In genomic region chr18:6729247-6730091, GRCh38 we compare ENCODE assay signal across 7 cellular contexts. TPM values are rescaled to one million over a fixed set of nuclear protein-coding genes. Genes with fewer than 3 reads are reported as not detected.
A peak's percentile ranks its signal among the peaks of the same experiment; 100 is the strongest.
DNase-seq lines count a peak whose midpoint lies in the region; TF ChIP-seq lines count a peak whose summit lies in the region.

Gene ARHGAP28 (plus strand): TSS chr18:6729716. CDS start chr18:6729822, 106 bp downstream.

- H3K27ac Mint-ChIP-seq in activated T-helper 2 cell treated with anti-CD3 and anti-CD28 coated beads, Interferon-gamma antibody, Interleukin-2, Interleukin-4, amounts not matched to agents 10 μg/mL and 5 μg/mL and 100 μg/mL, durations not matched to agents 14 hours and 24 hours and 36 hours = no peak within 1 kb of the TSS

- no peaks in the 10 kb centered on the region for H3K27me3 ChIP-seq in neural cell (ENCODE audit: insufficient read depth, low read depth, low read length)

- peak within 1 kb of the TSS; percentile 53 for H2AFZ ChIP-seq in neural cell (ENCODE audit: low read depth, low read length)

- peak; percentile 65 for DNase-seq in HFF-Myc (ENCODE audit: extremely low read depth, low read depth)
- DNase-seq in NCI-H2107 treated with DMSO at 0.1 percent for 48 hours (lab: John Stamatoyannopoulos, UW; ENCODE audit: unreplicated experiment) = peak; percentile 51
- DNase-seq in activated T-helper 2 cell treated with anti-CD3 and anti-CD28 coated beads, Interferon-gamma antibody, Interleukin-2, Interleukin-4, amounts not matched to agents 10 μg/mL and 5 μg/mL and 100 μg/mL, durations not matched to agents 14 hours and 24 hours and 36 hours (ENCODE audit: low spot score) = no peak
- DNase-seq in glomerular endothelial cell (ENCODE audit: extremely low read depth, low read depth, low spot score) = no peak
- DNase-seq in effector CD4-positive, alpha-beta T cell = no peak

- peaks cover 3% of the 10 kb centered on the region for H3K4me1 Mint-ChIP-seq in activated T-helper 2 cell treated with anti-CD3 and anti-CD28 coated beads, Interferon-gamma antibody, Interleukin-2, Interleukin-4, amounts not matched to agents 10 μg/mL and 5 μg/mL and 100 μg/mL, durations not matched to agents 14 hours and 24 hours and 36 hours (ENCODE audit: low read depth)

- peaks cover 4% of the 10 kb centered on the region for H3F3A ChIP-seq in neural cell (ENCODE audit: insufficient read depth, low read length, poor library complexity, severe bottlenecking)

- no peaks in the 10 kb centered on the region for H3K36me3 ChIP-seq in neural cell (ENCODE audit: insufficient read depth, low read length)

- H3K4me3 ChIP-seq in GM08714 (ENCODE audit: low read length) = peak within 1 kb of the TSS; percentile 47
- H3K4me3 ChIP-seq in HFF-Myc (replicated peaks; ENCODE audit: low read depth, low read length) = peak within 1 kb of the TSS; percentile 55
- peak within 1 kb of the TSS; percentile 71 for H3K4me3 ChIP-seq in neural cell (ENCODE audit: low read length)

- H3K4me2 ChIP-seq in neural cell (ENCODE audit: low read length) = peak within 1 kb of the TSS; percentile 68

- no peaks in the 10 kb centered on the region for H3K9me3 Mint-ChIP-seq in activated T-helper 2 cell treated with anti-CD3 and anti-CD28 coated beads, Interferon-gamma antibody, Interleukin-2, Interleukin-4, amounts not matched to agents 10 μg/mL and 5 μg/mL and 100 μg/mL, durations not matched to agents 14 hours and 24 hours and 36 hours

- TF ChIP-seq CTCF in HFF-Myc (IDR thresholded peaks at IDR 0.05; ENCODE audit: low read depth, low read length, missing control alignments) (peak; percentile 20), neural cell (IDR thresholded peaks at IDR 0.05; ENCODE audit: poor library complexity, severe bottlenecking) (peak; percentile 81)

- no peaks in the 10 kb centered on the region for H3K9me2 ChIP-seq in neural cell (ENCODE audit: insufficient read depth, low read length)

- peak within 1 kb of the TSS; percentile 78 for H3K4me3 Mint-ChIP-seq in activated T-helper 2 cell treated with anti-CD3 and anti-CD28 coated beads, Interferon-gamma antibody, Interleukin-2, Interleukin-4, amounts not matched to agents 10 μg/mL and 5 μg/mL and 100 μg/mL, durations not matched to agents 14 hours and 24 hours and 36 hours (ENCODE audit: low read depth)

- intact Hi-C loops in activated T-helper 2 cell treated with anti-CD3 and anti-CD28 coated beads, Interferon-gamma antibody, Interleukin-2, Interleukin-4, amounts not matched to agents 10 μg/mL and 5 μg/mL and 100 μg/mL, durations not matched to agents 14 hours and 24 hours and 36 hours (cut with micrococcal nuclease) = loop anchor here (10.0 kb wide), 1 partner anchor 185 kb away; no protein-coding TSS in a partner anchor

- H3K79me2 ChIP-seq in neural cell (replicated peaks; ENCODE audit: insufficient read depth, low read length) = peaks cover 4% of the 10 kb centered on the region

- peak within 1 kb of the TSS; percentile 87 for H3K27ac ChIP-seq in neural cell (ENCODE audit: low read length)

- H4K20me1 ChIP-seq in neural cell (ENCODE audit: insufficient read depth) = no peaks in the 10 kb centered on the region

- peaks cover 18% of the 10 kb centered on the region for H3K27me3 Mint-ChIP-seq in activated T-helper 2 cell treated with anti-CD3 and anti-CD28 coated beads, Interferon-gamma antibody, Interleukin-2, Interleukin-4, amounts not matched to agents 10 μg/mL and 5 μg/mL and 100 μg/mL, durations not matched to agents 14 hours and 24 hours and 36 hours (ENCODE audit: low read depth)

- H3K36me3 Mint-ChIP-seq in activated T-helper 2 cell treated with anti-CD3 and anti-CD28 coated beads, Interferon-gamma antibody, Interleukin-2, Interleukin-4, amounts not matched to agents 10 μg/mL and 5 μg/mL and 100 μg/mL, durations not matched to agents 14 hours and 24 hours and 36 hours (ENCODE audit: low read depth) = no peaks in the 10 kb centered on the region

- peak; percentile 65 for TF ChIP-seq EP300 in neural cell (conservative IDR thresholded peaks at IDR 0.05; ENCODE audit: poor library complexity, severe bottlenecking)

- peak within 1 kb of the TSS; percentile 73 for H3K9ac ChIP-seq in neural cell (ENCODE audit: low read length)

- TF ChIP-seq RAD21 in neural cell (conservative IDR thresholded peaks at IDR 0.05) = peak; percentile 51

- no peaks in the 10 kb centered on the region for H3K9me3 ChIP-seq in neural cell (ENCODE audit: low read length)

TF ChIP-seq in neural cell, 6 proteins besides CTCF, POLR2A, EP300 and RAD21:
- TF ChIP-seq POLR2AphosphoS5 (IDR thresholded peaks at IDR 0.05) (no peak), REST (IDR thresholded peaks at IDR 0.05; ENCODE audit: borderline replicate concordance) (peak; percentile 88), SMC3 (conservative IDR thresholded peaks at IDR 0.05; ENCODE audit: poor library complexity) (peak; percentile 17), MXI1 (conservative IDR thresholded peaks at IDR 0.05; ENCODE audit: poor library complexity, severe bottlenecking) (peak; percentile 81), TAF1 (IDR thresholded peaks at IDR 0.05; ENCODE audit: low read depth) (no peak), EZH2 (IDR thresholded peaks at IDR 0.05; ENCODE audit: borderline replicate concordance, insufficient read depth, low read length, poor library complexity, severe bottlenecking) (no peak)

RNA-seq across cellular contexts. Expression of gene ARHGAP28, which starts in this region (rescaled TPM):
- not detected in 2 replicates for total RNA-seq in activated T-helper 2 cell treated with anti-CD3 and anti-CD28 coated beads, Interferon-gamma antibody, Interleukin-2, Interleukin-4, amounts not matched to agents 10 μg/mL and 5 μg/mL and 100 μg/mL, durations not matched to agents 14 hours and 24 hours and 36 hours
- 6.9 and 16.5 TPM in 2 replicates for total RNA-seq in glomerular endothelial cell
- polyA plus RNA-seq in neural cell = 9.8 and 10.3 TPM in 2 replicates
- polyA minus RNA-seq in neural cell = 28.7 and 32.3 TPM in 2 replicates

Comparison
In these comparisons a context has a peak if more than half of its experiments do, and no peak if none do; other contexts are left out.
1. DNase-seq: peak in HFF-Myc (single experiment) and NCI-H2107 treated with DMSO at 0.1 percent for 48 hours (single experiment); none in activated T-helper 2 cell treated with anti-CD3 and anti-CD28 coated beads, Interferon-gamma antibody, Interleukin-2, Interleukin-4, amounts not matched to agents 10 μg/mL and 5 μg/mL and 100 μg/mL, durations not matched to agents 14 hours and 24 hours and 36 hours (single experiment), glomerular endothelial cell (single experiment) and effector CD4-positive, alpha-beta T cell (single experiment).
2. Peak in every context shown above with its lines, with median percentiles within 50 percentile points of each other: H3K4me3 ChIP-seq.